36 cellular contexts compared by ENCODE assay signal in genomic region chr20:7240490-7240889, GRCh38.
"Had no signal": no experiment of that assay in that cellular context is flagged by ENCODE, and none has a peak within 500 bp of the region (broad histone marks: within the 10 kb centered on the region; RNA-seq: fewer than 3 reads in every experiment).

No MANE protein-coding gene starts in this region.

- DNase-seq: activated B cell treated with CpG ODN at 0.5 μM for 24 hours; activated CD4-positive, alpha-beta memory T cell treated with anti-CD3 and anti-CD28 coated beads for 36 hours; activated CD4-positive, alpha-beta T cell treated with anti-CD3 and anti-CD28 coated beads for 4 hours; activated CD4-positive, alpha-beta T cell treated with anti-CD3 and anti-CD28 coated beads, Interleukin-2, amount 50 U/mL, for 1 hour; activated CD4-positive, CD25-positive, alpha-beta regulatory T cell treated with anti-CD3 and anti-CD28 coated beads, Interleukin-2, amount 50 U/mL, for 72 hours; activated CD8-positive, alpha-beta memory T cell treated with anti-CD3 and anti-CD28 coated beads, Interleukin-2, amount 50 U/mL, for 4 hours; activated gamma-delta T cell treated with Interleukin-2 at 50 U/mL for 16 hours; activated naive CD4-positive, alpha-beta T cell treated with anti-CD3 and anti-CD28 coated beads for 36 hours; activated T-cell treated with anti-CD3 and anti-CD28 coated beads for 4 hours; activated T-cell treated with anti-CD3 and anti-CD28 coated beads, Interleukin-2, amount 50 U/mL, for 4 hours; adrenal gland; body of pancreas; central memory CD4-positive, alpha-beta T cell; Kasumi-1; KG1; MG63; NCI-H1048; NCI-H1417; NCI-H146; NCI-H187; NCI-H2081 treated with DMSO at 0.1 percent for 48 hours; NCI-H2171; NCI-H446; NCI-H524 treated with DMSO at 0.1 percent for 48 hours; NCI-H748 treated with DMSO at 0.1 percent for 48 hours; NK-92 treated with Interleukin-12 subunit alpha and Interleukin-12 subunit beta, amount 100 ng/mL, for 24 hours; PC-3; Peyer's patch; RPMI8226; SW 1271; T-helper 1 cell; T-helper 2 cell; T-helper 9 cell had no signal

- ATAC-seq: activated naive CD4-positive, alpha-beta T cell treated with anti-CD3 and anti-CD28 coated beads, Interleukin-2, amount 50 U/mL, for 72 hours; activated T-cell treated with anti-CD3 and anti-CD28 coated beads, Interleukin-2, amount 50 U/mL, for 4 hours; body of pancreas; PC-3 had no signal

- H3K27ac ChIP-seq: adrenal gland, body of pancreas, breast epithelium, Peyer's patch, VCaP had no signal

- H3K36me3 ChIP-seq: adrenal gland, breast epithelium, MG63, Peyer's patch had no signal

- H3K4me3 ChIP-seq: adrenal gland, body of pancreas, breast epithelium, MG63, Peyer's patch had no signal

- H3K27me3 ChIP-seq: adrenal gland, body of pancreas, breast epithelium, MG63, Peyer's patch had no signal

- H3K4me1 ChIP-seq: adrenal gland, body of pancreas, breast epithelium, Peyer's patch had no signal

- H3K9me3 ChIP-seq: adrenal gland, body of pancreas, breast epithelium, MG63, Peyer's patch had no signal
